Comparison of ENCODE assay signal across 8 cellular contexts in genomic region chr12:27525373-27525772, GRCh38. TPM values are rescaled to one million over a fixed set of nuclear protein-coding genes. Genes with fewer than 3 reads are reported as not detected.
DNase-seq lines count a peak whose midpoint lies in the region; ATAC-seq, FAIRE-seq and TF ChIP-seq lines count a peak whose summit lies in the region.

No MANE protein-coding gene starts in this region.

- H3K27ac ChIP-seq in A549, result peak overlapping the region; percentile 86 to 94
- peak overlapping the region; percentile 33 to 86 for H3K27ac ChIP-seq in lung (ENCODE audit: low read depth in 1 of 2, low read length in 1 of 2)
- H3K27ac ChIP-seq in urinary bladder (ENCODE audit: low read depth), result peak overlapping the region; percentile 30

- TF ChIP-seq RAD21 in A549 (conservative IDR thresholded peaks at IDR 0.05 in 1 of 2, IDR thresholded peaks at IDR 0.05 in 1 of 2), result no peak

- peaks cover 76% of the 10 kb centered on the region for H3K4me1 Mint-ChIP-seq in brain

- ATAC-seq in A549 (no peak), lung (ENCODE audit: insufficient read depth, low FRiP score) (no peak), GM21367 (IDR thresholded peaks at IDR 0.05; ENCODE audit: unreplicated experiment) (no peak)

- peak overlapping the region; percentile 63 for H3K4me3 ChIP-seq in A549
- no peak overlapping the region for H3K4me3 ChIP-seq in lung
- peak overlapping the region; percentile 48 for H3K4me3 ChIP-seq in urinary bladder (ENCODE audit: low read depth, low read length)

- no peak for TF ChIP-seq CTCF in A549 (IDR thresholded peaks at IDR 0.05)
- TF ChIP-seq CTCF in brain (conservative IDR thresholded peaks at IDR 0.05), result no peak
- no peak for TF ChIP-seq CTCF in lung (IDR thresholded peaks at IDR 0.05; ENCODE audit: control extremely low read depth, extremely low read depth)

- peak overlapping the region; percentile 78 for H3K4me2 ChIP-seq in A549

- POLR2A ChIA-PET in A549 (lab: Yijun Ruan, JAX), result interaction anchor here (1.4 to 2.8 kb wide), 4 partner anchors 25 to 110 kb away, joined by 4 to 43 read pairs (median 12); no protein-coding TSS in a partner anchor

- H3K9me3 Mint-ChIP-seq in brain, result peaks cover 0 to 4% (median 0%) of the 10 kb centered on the region in 5 experiments

- H3K9me3 ChIP-seq in A549, result no peaks in the 10 kb centered on the region
- no peaks in the 10 kb centered on the region for H3K9me3 ChIP-seq in lung (ENCODE audit: control insufficient read depth in 2 of 2, insufficient read depth in 1 of 2, low read length in 1 of 2)

- peaks cover 19% of the 10 kb centered on the region for H3K27me3 Mint-ChIP-seq in brain

- no peak for TF ChIP-seq POLR2A in A549 (IDR thresholded peaks at IDR 0.05; ENCODE audit: low read length)

- peak; percentile 42 to 44 for DNase-seq in A549 (ENCODE audit: low read depth in 1 of 2, low spot score in 1 of 2)
- peak; percentile 68 for DNase-seq in HS-5 (ENCODE audit: low read depth)
- DNase-seq in lung (ENCODE audit: low spot score), result no peak
- DNase-seq in GM19239 (ENCODE audit: insufficient read length, low spot score), result no peak
- DNase-seq in inferior parietal cortex (ENCODE audit: extremely low spot score), result no peak

- FAIRE-seq in A549 (lab: Jason Lieb, UNC) (no peak), GM19239 (lab: Jason Lieb, UNC) (no peak)

- H3K36me3 ChIP-seq in lung (ENCODE audit: control insufficient read depth in 2 of 2, insufficient read depth in 2 of 2, low read length in 2 of 2) (no peaks in the 10 kb centered on the region), urinary bladder (ENCODE audit: insufficient read depth) (no peaks in the 10 kb centered on the region)

- H3K4me1 ChIP-seq in A549 (peaks cover 26% of the 10 kb centered on the region), lung (ENCODE audit: control insufficient read depth in 2 of 2, insufficient read depth in 2 of 2, low read length in 2 of 2) (peaks cover 8 to 17% of the 10 kb centered on the region in 2 donors), urinary bladder (ENCODE audit: insufficient read depth) (no peaks in the 10 kb centered on the region)

- CTCF ChIA-PET in A549 (lab: Yijun Ruan, JAX), result interaction anchor here (0.6 to 3.7 kb wide), 7 partner anchors 9 to 1275 kb away, joined by 3 to 27 read pairs (median 5); no protein-coding TSS in a partner anchor

- H3K36me3 Mint-ChIP-seq in brain, result peaks cover 4% of the 10 kb centered on the region

- peak overlapping the region in 3 of 5 experiments; percentile 24 to 89 (median 87) for H3K27ac Mint-ChIP-seq in brain

- 3% methylated on average over 6 of the region's 6 CpGs for WGBS in A549 (ENCODE audit: missing lambda C conversion rate)
- WGBS in lung, 2 donors, result 1 to 3% methylated on average over 6 of the region's 6 CpGs
- 3% methylated on average over 6 of the region's 6 CpGs for WGBS in urinary bladder

- H3K27me3 ChIP-seq in lung (ENCODE audit: control insufficient read depth, insufficient read depth), result no peaks in the 10 kb centered on the region

- peak overlapping the region; percentile 89 to 93 (median 90) for H3K4me3 Mint-ChIP-seq in brain

- no peak for TF ChIP-seq EP300 in A549 (IDR thresholded peaks at IDR 0.05)

TF ChIP-seq in A549, 52 proteins besides CTCF, POLR2A, EP300 and RAD21:
- TF ChIP-seq BHLHE40 (IDR thresholded peaks at IDR 0.05; ENCODE audit: low read depth, low read length) (no peak), HEYL (CRISPR knock-in tag; IDR thresholded peaks at IDR 0.05) (no peak), POLR2AphosphoS2 (conservative IDR thresholded peaks at IDR 0.05; ENCODE audit: low read length) (no peak), ZFP36 (IDR thresholded peaks at IDR 0.05; ENCODE audit: borderline replicate concordance, partially characterized antibody) (no peak), FOSB (CRISPR knock-in tag; IDR thresholded peaks at IDR 0.05) (no peak), MAZ (IDR thresholded peaks at IDR 0.05; ENCODE audit: borderline replicate concordance, low read depth, low read length) (no peak), PHF8 (IDR thresholded peaks at IDR 0.05; ENCODE audit: borderline replicate concordance, low read depth) (no peak), MAX (IDR thresholded peaks at IDR 0.05) (no peak), USF2 (IDR thresholded peaks at IDR 0.05) (no peak), KDM1A (IDR thresholded peaks at IDR 0.05; ENCODE audit: low read depth) (no peak), EHF (CRISPR knock-in tag; IDR thresholded peaks at IDR 0.05) (no peak), NFE2L2 (conservative IDR thresholded peaks at IDR 0.05; ENCODE audit: low read length) (no peak), ZC3H11A (IDR thresholded peaks at IDR 0.05) (no peak), PBX3 (IDR thresholded peaks at IDR 0.05) (no peak), SREBF2 (IDR thresholded peaks at IDR 0.05) (no peak), RFX5 (IDR thresholded peaks at IDR 0.05) (no peak), NPAS2 (CRISPR knock-in tag; IDR thresholded peaks at IDR 0.05; ENCODE audit: borderline replicate concordance) (no peak), NR3C1 (IDR thresholded peaks at IDR 0.05) (no peak)

RNA-seq across cellular contexts. Expression of gene PPFIBP1, which starts 1.4 kb away (rescaled TPM):
- 85.3 and 89.0 TPM in 2 replicates for polyA plus RNA-seq in A549 (2011; rRNA removed)
- polyA plus RNA-seq in A549 (2012; cell fraction: cytosol; rRNA removed), result 13.6 and 14.2 TPM in 2 replicates
- 13.3 and 25.1 TPM in 2 replicates for polyA plus RNA-seq in A549 (2012; cell fraction: nucleus; rRNA removed)
- polyA plus RNA-seq in A549 (2017; fragmentation: RNase III; extraction: RNeasy Plus Mini Kit Qiagen cat#74134 plus additional on column Dnase treatment), result 24.8 to 31.4 TPM (median 29.8 TPM) in 3 replicates
- polyA minus RNA-seq in A549 (2011; rRNA and poly(A)+ RNA removed), result 87.7 and 105 TPM in 2 replicates
- polyA plus RNA-seq in brain (ENCODE audit: insufficient read depth, low read depth, low replicate concordance), result 7.9 TPM
- 100 to 1,000 TPM in 1 of 2 donors, 10 to 100 TPM in 1; 95.1 to 150 TPM for total RNA-seq in lung
- 10 to 100 TPM; 13.6 to 31.2 TPM for polyA plus RNA-seq in lung
- 119 TPM for total RNA-seq in urinary bladder
- polyA plus RNA-seq in urinary bladder, result 38.4 TPM

Comparison
In these comparisons a context has a peak if more than half of its experiments do, and no peak if none do; other contexts are left out.
1. DNase-seq: peak in A549 (2 of 2) and HS-5 (single experiment); none in lung (single experiment), GM19239 (single experiment) and inferior parietal cortex (single experiment).
2. H3K27ac ChIP-seq: peak in every context shown above with its lines; median percentile 90 in A549; 60 in lung; 30 in urinary bladder.